Comparison of ENCODE assay signal across 11 cellular contexts in genomic region chr10:93039721-93040120, GRCh38. TPM values are rescaled to one million over a fixed set of nuclear protein-coding genes. Genes with fewer than 3 reads are reported as not detected.
DNase-seq lines count a peak whose midpoint lies in the region; ATAC-seq, FAIRE-seq and TF ChIP-seq lines count a peak whose summit lies in the region.
"Had no signal": no experiment of that assay in that cellular context is flagged by ENCODE, and none has a peak within 500 bp of the region (broad histone marks: within the 10 kb centered on the region; RNA-seq: fewer than 3 reads in every experiment).

No MANE protein-coding gene starts in this region.

- H3K9ac ChIP-seq in keratinocyte (ENCODE audit: control insufficient read depth, extremely low read depth, insufficient read depth, low read length) = no peak overlapping the region

- H3K4me1 Mint-ChIP-seq in T-helper 17 cell = peaks cover 8% of the 10 kb centered on the region
- H3K4me1 Mint-ChIP-seq in mesothelial cell of epicardium = peaks cover 11% of the 10 kb centered on the region

- peak; percentile 5 for DNase-seq in COLO829 (ENCODE audit: low spot score)
- DNase-seq in HT-29 (ENCODE audit: low spot score) = peak; percentile 56
- DNase-seq in T-helper 17 cell = no peak
- DNase-seq in keratinocyte (ENCODE audit: low read depth, low spot score) = no peak
- DNase-seq in stimulated activated naive CD4-positive, alpha-beta T cell (lab: John Stamatoyannopoulos, UW) = no peak
- DNase-seq in mesothelial cell of epicardium (ENCODE audit: low spot score in 2 of 2, unreplicated experiment in 2 of 2) = no peak
- DNase-seq: activated CD8-positive, alpha-beta memory T cell treated with anti-CD3 and anti-CD28 coated beads, Interleukin-2, amount 50 U/mL, for 4 hours had no signal

- H3K27ac Mint-ChIP-seq in T-helper 17 cell = no peak overlapping the region
- H3K27ac Mint-ChIP-seq in mesothelial cell of epicardium = no peak overlapping the region
- H3K27ac Mint-ChIP-seq: nephron had no signal

- peak overlapping the region; percentile 10 for H3K4me3 Mint-ChIP-seq in T-helper 17 cell
- H3K4me3 Mint-ChIP-seq in mesothelial cell of epicardium = no peak overlapping the region
- H3K4me3 Mint-ChIP-seq: nephron had no signal

- no peak overlapping the region for H2AFZ ChIP-seq in keratinocyte (ENCODE audit: control insufficient read depth, low read length)

- no peaks in the 10 kb centered on the region for H3K36me3 ChIP-seq in keratinocyte (ENCODE audit: control insufficient read depth in 2 of 2, extremely low read depth in 1 of 2, insufficient read depth in 2 of 2, low read length in 2 of 2)

- no peak overlapping the region for H3K4me3 ChIP-seq in keratinocyte (ENCODE audit: control insufficient read depth in 2 of 3, extremely low read depth in 1 of 3, insufficient read depth in 2 of 3, low read depth in 1 of 3, low read length in 3 of 3)

- ATAC-seq in T-helper 17 cell = no peak
- ATAC-seq in HG03280 (IDR thresholded peaks at IDR 0.05; ENCODE audit: unreplicated experiment) = no peak
- no peak for ATAC-seq in HG03571 (IDR thresholded peaks at IDR 0.05; ENCODE audit: unreplicated experiment)

- no peaks in the 10 kb centered on the region for H3K9me3 Mint-ChIP-seq in mesothelial cell of epicardium
- H3K9me3 Mint-ChIP-seq: nephron had no signal

- H3K4me1 ChIP-seq in keratinocyte (ENCODE audit: control insufficient read depth, extremely low read depth, insufficient read depth, low read length) = no peaks in the 10 kb centered on the region

- FAIRE-seq in keratinocyte (lab: Jason Lieb, UNC) = peak; percentile 29
- FAIRE-seq: urothelium cell line had no signal

- no peaks in the 10 kb centered on the region for H3K27me3 ChIP-seq in keratinocyte (ENCODE audit: control insufficient read depth, extremely low read depth, insufficient read depth, low read length)

- H3K9me3 ChIP-seq in T-helper 17 cell (ENCODE audit: control insufficient read depth, low read length, poor library complexity, severe bottlenecking) = no peaks in the 10 kb centered on the region
- no peaks in the 10 kb centered on the region for H3K9me3 ChIP-seq in keratinocyte (ENCODE audit: control insufficient read depth, low read depth, low read length)

- H3K27ac ChIP-seq in keratinocyte (ENCODE audit: control insufficient read depth, insufficient read depth, low read length) = no peak overlapping the region

- no peaks in the 10 kb centered on the region for H3K79me2 ChIP-seq in keratinocyte (ENCODE audit: control insufficient read depth, insufficient read depth, low read length)

- H3K9me1 ChIP-seq in keratinocyte (ENCODE audit: control insufficient read depth, extremely low read depth, insufficient read depth, low read length) = no peaks in the 10 kb centered on the region

- no peaks in the 10 kb centered on the region for H4K20me1 ChIP-seq in keratinocyte (ENCODE audit: control insufficient read depth, extremely low read depth, insufficient read depth, low read length)

- no peak overlapping the region for H3K4me2 ChIP-seq in keratinocyte (ENCODE audit: control insufficient read depth, extremely low read depth, insufficient read depth, low read depth, low read length)

- H3K27me3 Mint-ChIP-seq in T-helper 17 cell (no peaks in the 10 kb centered on the region), mesothelial cell of epicardium (ENCODE audit: low read depth) (no peaks in the 10 kb centered on the region)

- H3K36me3 Mint-ChIP-seq in T-helper 17 cell (ENCODE audit: low read depth) (peaks cover 17% of the 10 kb centered on the region), mesothelial cell of epicardium (no peaks in the 10 kb centered on the region)

- TF ChIP-seq CTCF in keratinocyte (optimal IDR thresholded peaks at IDR 0.05 in 1 of 3, IDR thresholded peaks at IDR 0.05 in 1 of 3, conservative IDR thresholded peaks at IDR 0.05 in 1 of 3; ENCODE audit: extremely low read depth in 1 of 3, insufficient read depth in 2 of 3, low read length in 3 of 3) (peak; percentile 70 to 80 (median 73)), mesothelial cell of epicardium (IDR thresholded peaks at IDR 0.05; ENCODE audit: unreplicated experiment) (no peak)

- dilution Hi-C loops in keratinocyte (cut with MboI; ENCODE audit: extremely low pct_ligation_motif_present, low sequenced_read_pairs) = no loop called here

RNA-seq across cellular contexts. Expression of gene CYP26C1, which starts 20.9 kb away (rescaled TPM):
- 0.18 and 0.23 TPM in 2 replicates for total RNA-seq in HT-29 (2014; rRNA removed; shearing (Covaris generic))
- total RNA-seq in T-helper 17 cell = under 1 TPM; 0.18 to 0.20 TPM
- polyA plus RNA-seq in keratinocyte = not detected in 3 replicates
- not detected for polyA plus RNA-seq in keratinocyte (2011; ENCODE audit: low read depth)
- polyA plus RNA-seq in keratinocyte (2011; cell fraction: cytosol; rRNA removed) = not detected in 2 replicates
- not detected in 2 replicates for polyA plus RNA-seq in keratinocyte (2011; cell fraction: nucleus; rRNA removed)
- polyA plus RNA-seq in keratinocyte (2012; ENCODE audit: low replicate concordance) = not detected in 2 replicates
- polyA minus RNA-seq in keratinocyte = not detected in 3 replicates
- not detected for polyA minus RNA-seq in keratinocyte (2011; cell fraction: cytosol; rRNA and poly(A)+ RNA removed)
- polyA minus RNA-seq in keratinocyte (2011; cell fraction: nucleus; rRNA and poly(A)+ RNA removed) = 0.16 TPM in 1 of 2 replicates, not detected in the other
- total RNA-seq in mesothelial cell of epicardium = 0.38 to 0.60 TPM (median 0.44 TPM) in 3 replicates

RNA-seq across cellular contexts. Expression of gene CYP26A1, which starts 34.0 kb away (rescaled TPM):
- total RNA-seq in HT-29 (2014; rRNA removed; shearing (Covaris generic)) = 2.1 and 2.6 TPM in 2 replicates
- total RNA-seq in T-helper 17 cell (not detected), mesothelial cell of epicardium (70.6 to 76.5 TPM (median 76.0 TPM) in 3 replicates)
- polyA plus RNA-seq in keratinocyte = not detected in 3 replicates
- not detected for polyA plus RNA-seq in keratinocyte (2011; ENCODE audit: low read depth)
- not detected in 2 replicates for polyA plus RNA-seq in keratinocyte (2011; cell fraction: cytosol; rRNA removed)
- polyA plus RNA-seq in keratinocyte (2011; cell fraction: nucleus; rRNA removed) = not detected in 2 replicates
- not detected in 2 replicates for polyA plus RNA-seq in keratinocyte (2012; ENCODE audit: low replicate concordance)
- polyA minus RNA-seq in keratinocyte = not detected in 3 replicates
- not detected for polyA minus RNA-seq in keratinocyte (2011; cell fraction: cytosol; rRNA and poly(A)+ RNA removed)
- polyA minus RNA-seq in keratinocyte (2011; cell fraction: nucleus; rRNA and poly(A)+ RNA removed) = not detected in 2 replicates

Comparison
In these comparisons a context has a peak if more than half of its experiments do, and no peak if none do; other contexts are left out.
1. DNase-seq: peak in COLO829 (single experiment) and HT-29 (single experiment); none in T-helper 17 cell (0 of 3), keratinocyte (single experiment), stimulated activated naive CD4-positive, alpha-beta T cell (0 of 6) and mesothelial cell of epicardium (0 of 2).
2. RNA of gene CYP26A1, which starts 34.0 kb away (total RNA-seq): 70.6 to 76.5 TPM in mesothelial cell of epicardium; 2.1 to 2.6 TPM in HT-29 and not detected in T-helper 17 cell; every median in the first group is over 10 times any median in the second.